Comparison of ENCODE assay signal across 29 cellular contexts in the genomic region with DNA sequence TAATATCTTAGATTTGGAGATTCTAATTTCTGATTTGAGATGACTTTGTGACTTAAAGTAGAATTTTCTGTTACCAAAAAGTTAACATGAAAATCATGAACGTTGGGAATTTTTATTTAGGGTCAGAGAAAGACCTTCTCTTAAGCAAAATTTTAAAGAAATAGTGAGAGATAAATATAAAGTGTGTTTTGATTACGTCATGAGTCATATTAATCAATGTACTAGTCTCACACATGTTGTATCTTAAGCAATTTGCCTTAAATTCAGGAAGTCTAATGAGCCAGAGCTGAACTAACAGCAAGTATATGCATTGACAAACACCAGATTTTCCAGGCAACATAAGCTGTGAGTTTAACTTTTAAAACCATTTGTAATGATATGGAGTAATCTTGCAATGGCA.
"Had no signal": no experiment of that assay in that cellular context is flagged by ENCODE, and none has a peak within 500 bp of the region (broad histone marks: within the 10 kb centered on the region; RNA-seq: fewer than 3 reads in every experiment).

No MANE protein-coding gene starts in this region.

- H3K36me3 ChIP-seq: ascending aorta, cardiac muscle cell had no signal

- H3K4me1 ChIP-seq: ascending aorta had no signal

- DNase-seq: activated B cell treated with CpG ODN at 0.5 μM for 24 hours; activated CD4-positive, alpha-beta memory T cell treated with anti-CD3 and anti-CD28 coated beads for 36 hours; activated CD4-positive, alpha-beta T cell treated with anti-CD3 and anti-CD28 coated beads for 4 hours; activated CD4-positive, alpha-beta T cell treated with anti-CD3 and anti-CD28 coated beads, Interleukin-2, amount 10 ng/mL, durations not matched to agents 24 days and 14 days; activated CD4-positive, alpha-beta T cell treated with anti-CD3 and anti-CD28 coated beads, Interleukin-2, amount 50 U/mL, for 1 hour; activated CD4-positive, alpha-beta T cell treated with anti-CD3 and anti-CD28 coated beads, Interleukin-2, amount 50 U/mL, for 4 hours; activated CD4-positive, CD25-positive, alpha-beta regulatory T cell treated with anti-CD3 and anti-CD28 coated beads, Interleukin-2, amount 50 U/mL, for 72 hours; activated CD8-positive, alpha-beta memory T cell treated with anti-CD3 and anti-CD28 coated beads, Interleukin-2, amount 50 U/mL, for 4 hours; activated CD8-positive, alpha-beta T cell treated with anti-CD3 and anti-CD28 coated beads for 36 hours; activated effector memory CD4-positive, alpha-beta T cell treated with anti-CD3 and anti-CD28 coated beads, Interleukin-2, amount 50 U/mL, for 16 hours; activated naive CD4-positive, alpha-beta T cell treated with anti-CD3 and anti-CD28 coated beads, Interleukin-2, amount 10 ng/mL, durations not matched to agents 7 days and 5 days; activated naive CD4-positive, alpha-beta T cell treated with Interleukin-2 at 50 U/mL for 16 hours; activated naive CD8-positive, alpha-beta T cell treated with anti-CD3 and anti-CD28 coated beads, Interleukin-2, amount 10 ng/mL, durations not matched to agents 7 days and 5 days; activated naive CD8-positive, alpha-beta T cell treated with anti-CD3 and anti-CD28 coated beads, Interleukin-2, amount 50 U/mL, for 24 hours; activated T-cell treated with anti-CD3 and anti-CD28 coated beads for 4 hours; activated T-cell treated with anti-CD3 and anti-CD28 coated beads, Interleukin-2, amount 50 U/mL, for 1 hour; activated T-cell treated with anti-CD3 and anti-CD28 coated beads, Interleukin-2, amount 50 U/mL, for 4 hours; activated T-cell treated with anti-CD3 and anti-CD28 coated beads, Interleukin-2, amount 50 U/mL, for 72 hours; amygdala; anterior cingulate cortex; caudate nucleus; cerebellar nuclear complex; T-helper 2 cell; T-helper 9 cell had no signal

- H3K4me3 ChIP-seq: ascending aorta, cardiac muscle cell had no signal

- FAIRE-seq: bronchial epithelial cell, TTC549 had no signal

- H3K9me3 ChIP-seq: ascending aorta had no signal

- H3K27ac ChIP-seq: ascending aorta, cardiac muscle cell, VCaP had no signal

- H3K27me3 ChIP-seq: ascending aorta, cardiac muscle cell had no signal
